In the genomic region with DNA sequence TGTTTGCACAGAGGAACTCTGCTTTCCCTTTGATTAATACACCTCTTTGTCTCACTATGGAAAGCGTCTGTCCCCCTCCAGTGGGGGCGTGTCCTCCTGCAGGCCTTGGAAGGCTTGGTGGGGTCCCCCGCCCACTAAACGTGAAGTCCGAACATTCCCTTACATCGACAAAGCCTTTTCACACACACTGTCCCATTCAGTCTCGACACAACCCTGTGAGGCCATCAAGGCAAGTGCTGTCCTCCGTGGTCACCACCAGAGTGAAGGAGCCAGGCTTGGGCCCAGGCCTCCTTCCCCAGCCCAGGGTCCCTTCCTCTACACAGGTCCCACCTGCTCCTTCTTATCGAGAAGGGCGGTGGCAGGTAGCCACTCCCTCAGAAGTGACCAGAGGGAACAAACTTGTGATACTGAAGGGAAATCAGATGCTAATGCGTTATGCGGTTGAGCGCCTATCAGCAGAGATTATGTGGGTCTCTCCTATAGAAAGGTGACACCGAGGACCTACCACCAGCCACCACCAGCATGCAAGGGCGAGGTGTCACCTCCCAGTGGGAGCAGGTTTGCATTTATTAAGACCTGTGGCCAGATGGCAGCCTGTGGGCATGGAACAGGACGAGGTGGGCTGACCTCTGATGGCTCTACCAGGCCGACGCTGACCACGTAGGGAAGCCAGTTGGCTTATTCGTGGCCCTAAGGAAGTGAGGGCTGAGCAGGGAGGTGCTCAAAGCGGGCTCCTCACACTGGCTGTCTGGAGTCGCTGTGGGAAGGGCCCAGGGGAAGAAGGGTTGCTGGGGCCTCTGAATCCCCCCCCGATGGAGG, we compare ENCODE assay signal across 22 cellular contexts.
DNase-seq lines count a peak whose midpoint lies in the region; ATAC-seq and TF ChIP-seq lines count a peak whose summit lies in the region.
"Had no signal": no experiment of that assay in that cellular context is flagged by ENCODE, and none has a peak within 500 bp of the region (broad histone marks: within the 10 kb centered on the region; RNA-seq: fewer than 3 reads in every experiment).

No MANE protein-coding gene starts in this region.

- H3K4me3 Mint-ChIP-seq in T-helper 2 cell treated with Interferon-gamma antibody and Interleukin-4, amounts not matched to agents 5 μg/mL and 100 μg/mL, for 36 hours, result peak overlapping the region; percentile 21
- H3K4me3 Mint-ChIP-seq in stimulated activated naive B cell treated with anti-CD40 and anti-IgM and Interleukin-4, amounts not matched to agents 10 μg/mL and 1 μg/mL and 100 μg/mL, for 72 hours, result peak overlapping the region; percentile 57 to 65
- H3K4me3 Mint-ChIP-seq: nephron had no signal

- peak; percentile 18 for TF ChIP-seq POLR2A in erythroblast (IDR thresholded peaks at IDR 0.05; ENCODE audit: low read length)

- ATAC-seq in stimulated activated naive B cell treated with anti-CD40 and anti-IgM and Interleukin-4, amounts not matched to agents 10 μg/mL and 1 μg/mL and 100 μg/mL, for 72 hours (replicated peaks), result no peak
- ATAC-seq in SK-N-SH treated with all-trans-retinoic acid at 6 μM for 48 hours, result no peak
- ATAC-seq: heart right ventricle, Right ventricle myocardium inferior had no signal

- H3K27me3 Mint-ChIP-seq in T-helper 2 cell treated with Interferon-gamma antibody and Interleukin-4, amounts not matched to agents 5 μg/mL and 100 μg/mL, for 36 hours (ENCODE audit: low read depth), result no peaks in the 10 kb centered on the region
- no peaks in the 10 kb centered on the region for H3K27me3 Mint-ChIP-seq in stimulated activated naive B cell treated with anti-CD40 and anti-IgM and Interleukin-4, amounts not matched to agents 10 μg/mL and 1 μg/mL and 100 μg/mL, for 72 hours

- no peak for DNase-seq in T-helper 2 cell treated with Interferon-gamma antibody and Interleukin-4, amounts not matched to agents 5 μg/mL and 100 μg/mL, for 36 hours (ENCODE audit: low spot score)
- no peak for DNase-seq in T-helper 2 cell
- DNase-seq in NCI-H526 treated with DMSO at 0.1 percent for 48 hours (lab: John Stamatoyannopoulos, UW), result peak; percentile 25
- DNase-seq in erythroblast (lab: John Stamatoyannopoulos, UW), result no peak
- DNase-seq in stimulated activated naive B cell treated with anti-CD40 and anti-IgM and Interleukin-4, amounts not matched to agents 10 μg/mL and 1 μg/mL and 100 μg/mL, for 72 hours, result no peak
- no peak for DNase-seq in HuH-7.5 (ENCODE audit: low spot score)
- DNase-seq in hippocampal formation (lab: John Stamatoyannopoulos, UW), result no peak
- DNase-seq: activated CD4-positive, CD25-positive, alpha-beta regulatory T cell treated with anti-CD3 and anti-CD28 coated beads, Interleukin-2, amount 50 U/mL, for 72 hours; activated gamma-delta T cell; anterior cingulate cortex; C1 segment of cervical spinal cord; cerebellar nuclear complex; DMS53; heart right ventricle; IMR-90; mammary epithelial cell; NCI-H2029 treated with DMSO at 0.1 percent for 48 hours; NCI-H446 treated with DMSO at 0.1 percent for 48 hours; stimulated activated CD4-positive, alpha-beta T cell treated with anti-CD3 and anti-CD28 coated beads, Interleukin-4, amount 100 ng/mL, for 4 hours had no signal

- H3K27ac Mint-ChIP-seq in T-helper 2 cell treated with Interferon-gamma antibody and Interleukin-4, amounts not matched to agents 5 μg/mL and 100 μg/mL, for 36 hours, result peak overlapping the region; percentile 27
- peak overlapping the region; percentile 96 for H3K27ac Mint-ChIP-seq in stimulated activated naive B cell treated with anti-CD40 and anti-IgM and Interleukin-4, amounts not matched to agents 10 μg/mL and 1 μg/mL and 100 μg/mL, for 72 hours
- H3K27ac Mint-ChIP-seq: nephron had no signal

- H3K9me3 Mint-ChIP-seq in T-helper 2 cell treated with Interferon-gamma antibody and Interleukin-4, amounts not matched to agents 5 μg/mL and 100 μg/mL, for 36 hours, result no peaks in the 10 kb centered on the region
- no peaks in the 10 kb centered on the region for H3K9me3 Mint-ChIP-seq in stimulated activated naive B cell treated with anti-CD40 and anti-IgM and Interleukin-4, amounts not matched to agents 10 μg/mL and 1 μg/mL and 100 μg/mL, for 72 hours
- H3K9me3 Mint-ChIP-seq: nephron had no signal

- H3K36me3 Mint-ChIP-seq in T-helper 2 cell treated with Interferon-gamma antibody and Interleukin-4, amounts not matched to agents 5 μg/mL and 100 μg/mL, for 36 hours (ENCODE audit: low read depth), result peaks cover 66% of the 10 kb centered on the region
- peaks cover 54 to 67% of the 10 kb centered on the region in 2 donors for H3K36me3 Mint-ChIP-seq in stimulated activated naive B cell treated with anti-CD40 and anti-IgM and Interleukin-4, amounts not matched to agents 10 μg/mL and 1 μg/mL and 100 μg/mL, for 72 hours

- H3K4me1 Mint-ChIP-seq in T-helper 2 cell treated with Interferon-gamma antibody and Interleukin-4, amounts not matched to agents 5 μg/mL and 100 μg/mL, for 36 hours (ENCODE audit: low read depth), result peaks cover 62% of the 10 kb centered on the region
- H3K4me1 Mint-ChIP-seq in stimulated activated naive B cell treated with anti-CD40 and anti-IgM and Interleukin-4, amounts not matched to agents 10 μg/mL and 1 μg/mL and 100 μg/mL, for 72 hours, result peaks cover 52 to 87% of the 10 kb centered on the region in 2 donors

TF ChIP-seq in SK-N-SH treated with all-trans-retinoic acid at 6 μM for 48 hours, 23 proteins besides CTCF, POLR2A, EP300 and RAD21:
- TF ChIP-seq ZFP30 (CRISPR knock-in tag; IDR thresholded peaks at IDR 0.05), result no peak
- no peak for TF ChIP-seq GLIS3 (CRISPR knock-in tag; IDR thresholded peaks at IDR 0.05)
- no peak for TF ChIP-seq ZNF565 (CRISPR knock-in tag; conservative IDR thresholded peaks at IDR 0.05; ENCODE audit: low read depth)
- TF ChIP-seq ZNF8 (CRISPR knock-in tag; IDR thresholded peaks at IDR 0.05), result no peak
- no peak for TF ChIP-seq TOX (CRISPR knock-in tag; IDR thresholded peaks at IDR 0.05; ENCODE audit: borderline replicate concordance)
- TF ChIP-seq ZC3H10 (CRISPR knock-in tag; IDR thresholded peaks at IDR 0.05), result no peak
- no peak for TF ChIP-seq PPARA (CRISPR knock-in tag; IDR thresholded peaks at IDR 0.05; ENCODE audit: borderline replicate concordance)
- no peak for TF ChIP-seq ARNTL (CRISPR knock-in tag; IDR thresholded peaks at IDR 0.05; ENCODE audit: borderline replicate concordance, low read depth)
